Comparison of ENCODE assay signal across 8 cellular contexts in genomic region chr19:13103961-13104847, GRCh38. TPM values are rescaled to one million over a fixed set of nuclear protein-coding genes. Genes with fewer than 3 reads are reported as not detected.
DNase-seq lines count a peak whose midpoint lies in the region; ATAC-seq and TF ChIP-seq lines count a peak whose summit lies in the region.

No MANE protein-coding gene starts in this region.

- no peak overlapping the region for H3K27ac Mint-ChIP-seq in chondrocyte (ENCODE audit: unreplicated experiment)
- H3K27ac Mint-ChIP-seq in memory B cell: peak overlapping the region; percentile 92
- H3K27ac Mint-ChIP-seq in stimulated activated naive CD8-positive, alpha-beta T cell treated with anti-CD3 and anti-CD28 coated beads, Interleukin-15, amount 100 ng/mL, for 72 hours: peak overlapping the region; percentile 83 to 94

- no peaks in the 10 kb centered on the region for H3K9me3 Mint-ChIP-seq in chondrocyte (ENCODE audit: low read depth)
- no peaks in the 10 kb centered on the region for H3K9me3 Mint-ChIP-seq in memory B cell
- peaks cover 0 to 6% of the 10 kb centered on the region in 2 donors for H3K9me3 Mint-ChIP-seq in stimulated activated naive CD8-positive, alpha-beta T cell treated with anti-CD3 and anti-CD28 coated beads, Interleukin-15, amount 100 ng/mL, for 72 hours

- TF ChIP-seq CTCF in GM10266 (IDR thresholded peaks at IDR 0.05; ENCODE audit: control insufficient read depth, insufficient read depth, low read depth, missing control alignments) (peak; percentile 96), chondrocyte (IDR thresholded peaks at IDR 0.05) (peak; percentile 79)

- H3K27me3 Mint-ChIP-seq in chondrocyte (ENCODE audit: low read depth): no peaks in the 10 kb centered on the region
- H3K27me3 Mint-ChIP-seq in memory B cell: no peaks in the 10 kb centered on the region
- H3K27me3 Mint-ChIP-seq in stimulated activated naive CD8-positive, alpha-beta T cell treated with anti-CD3 and anti-CD28 coated beads, Interleukin-15, amount 100 ng/mL, for 72 hours: peaks cover 3% of the 10 kb centered on the region

- H3K4me3 Mint-ChIP-seq in chondrocyte (ENCODE audit: unreplicated experiment) (no peak overlapping the region), memory B cell (peak overlapping the region; percentile 86)
- H3K4me3 Mint-ChIP-seq in stimulated activated naive CD8-positive, alpha-beta T cell treated with anti-CD3 and anti-CD28 coated beads, Interleukin-15, amount 100 ng/mL, for 72 hours: peak overlapping the region; percentile 93 to 95

- ATAC-seq in HG03135 (IDR thresholded peaks at IDR 0.05; ENCODE audit: unreplicated experiment) (peak; percentile 35), memory B cell (ENCODE audit: low read depth) (peak; percentile 64)
- ATAC-seq in activated CD4-positive, CD25-positive, alpha-beta regulatory T cell treated with anti-CD3 and anti-CD28 coated beads, Interleukin-2, amount 50 U/mL, for 24 hours: peak; percentile 33 to 41
- ATAC-seq in stimulated activated naive CD8-positive, alpha-beta T cell treated with anti-CD3 and anti-CD28 coated beads, Interleukin-15, amount 100 ng/mL, for 72 hours: peak; percentile 51

- H3K36me3 Mint-ChIP-seq in chondrocyte (ENCODE audit: low read depth) (peaks cover 5% of the 10 kb centered on the region), memory B cell (peaks cover 14% of the 10 kb centered on the region)

- DNase-seq in GM10266 (ENCODE audit: extremely low spot score): peak; percentile 87
- DNase-seq in chondrocyte (ENCODE audit: low spot score): no peak
- peak; percentile 90 to 93 for DNase-seq in memory B cell (ENCODE audit: low spot score in 2 of 2)
- DNase-seq in stimulated activated naive CD8-positive, alpha-beta T cell treated with anti-CD3 and anti-CD28 coated beads, Interleukin-15, amount 100 ng/mL, for 72 hours: peak; percentile 75 to 76
- no peak for DNase-seq in NCI-H524 treated with DMSO at 0.1 percent for 48 hours (lab: John Stamatoyannopoulos, UW)
- no peak for DNase-seq in NCI-H69 (lab: John Stamatoyannopoulos, UW)

- H3K4me1 Mint-ChIP-seq in chondrocyte (ENCODE audit: low read depth) (no peaks in the 10 kb centered on the region), memory B cell (peaks cover 35% of the 10 kb centered on the region)
- H3K4me1 Mint-ChIP-seq in stimulated activated naive CD8-positive, alpha-beta T cell treated with anti-CD3 and anti-CD28 coated beads, Interleukin-15, amount 100 ng/mL, for 72 hours: peaks cover 48% of the 10 kb centered on the region

RNA-seq across cellular contexts. Expression of gene LYL1, which starts 1.5 kb away (rescaled TPM):
- total RNA-seq in chondrocyte: 0.38 to 0.47 TPM in 2 of 3 replicates, not detected in the other

RNA-seq across cellular contexts. Expression of gene TRMT1, which starts 12.3 kb away (rescaled TPM):
- 25.4 to 35.8 TPM (median 28.9 TPM) in 3 replicates for total RNA-seq in chondrocyte

RNA-seq across cellular contexts. Expression of gene NACC1, which starts 13.9 kb away (rescaled TPM):
- 45.2 to 49.5 TPM (median 47.3 TPM) in 3 replicates for total RNA-seq in chondrocyte

RNA-seq across cellular contexts. Expression of gene STX10, which starts 46.0 kb away (rescaled TPM):
- total RNA-seq in chondrocyte: 42.9 to 53.0 TPM (median 45.6 TPM) in 3 replicates

RNA-seq across cellular contexts. Expression of gene IER2, which starts 46.0 kb away (rescaled TPM):
- total RNA-seq in chondrocyte: 38.4 to 67.1 TPM (median 58.5 TPM) in 3 replicates

Comparison
In these comparisons a context has a peak if more than half of its experiments do, and no peak if none do; other contexts are left out.
1. DNase-seq: peak in GM10266 (single experiment), memory B cell (2 of 2) and stimulated activated naive CD8-positive, alpha-beta T cell treated with anti-CD3 and anti-CD28 coated beads, Interleukin-15, amount 100 ng/mL, for 72 hours (2 of 2); none in chondrocyte (single experiment), NCI-H524 treated with DMSO at 0.1 percent for 48 hours (single experiment) and NCI-H69 (single experiment).
2. Peak in every context shown above with its lines, with median percentiles within 50 percentile points of each other: ATAC-seq.